Comparison of ENCODE assay signal across 17 cellular contexts in genomic region chr4:177251237-177251636, GRCh38. TPM values are rescaled to one million over a fixed set of nuclear protein-coding genes. Genes with fewer than 3 reads are reported as not detected.
DNase-seq lines count a peak whose midpoint lies in the region; ATAC-seq and TF ChIP-seq lines count a peak whose summit lies in the region.
"Had no signal": no experiment of that assay in that cellular context is flagged by ENCODE, and none has a peak within 500 bp of the region (broad histone marks: within the 10 kb centered on the region; RNA-seq: fewer than 3 reads in every experiment).

No MANE protein-coding gene starts in this region.

- H3K4me1 Mint-ChIP-seq in activated T-helper 17 cell treated with anti-CD3 and anti-CD28 coated beads, Interleukin-2, amount 50 U/mL, for 72 hours = peaks cover 11% of the 10 kb centered on the region
- H3K4me1 Mint-ChIP-seq: nephron had no signal

- CTCF ChIA-PET in A673 (lab: Charles Lee) = no interaction called here

- peaks cover 9% of the 10 kb centered on the region for H3K27me3 Mint-ChIP-seq in activated T-helper 17 cell treated with anti-CD3 and anti-CD28 coated beads, Interleukin-2, amount 50 U/mL, for 72 hours

- H3K4me1 ChIP-seq in upper lobe of right lung = no peaks in the 10 kb centered on the region
- H3K4me1 ChIP-seq in A673 (ENCODE audit: insufficient read depth, low read length, poor library complexity, severe bottlenecking) = no peaks in the 10 kb centered on the region
- H3K4me1 ChIP-seq: Caco-2, thyroid gland had no signal

- H3K9me3 ChIP-seq in upper lobe of right lung (no peaks in the 10 kb centered on the region), A673 (ENCODE audit: low read depth, low read length, poor library complexity, severe bottlenecking) (no peaks in the 10 kb centered on the region)
- H3K9me3 ChIP-seq: Caco-2, thyroid gland had no signal

- peak; percentile 13 for DNase-seq in stimulated activated CD4-positive, alpha-beta T cell treated with anti-CD3 and anti-CD28 coated beads, Interleukin-15, amount 100 ng/mL, for 24 hours
- no peak for DNase-seq in stimulated activated CD4-positive, alpha-beta T cell treated with anti-CD3 and anti-CD28 coated beads, Interleukin-4, amount 100 ng/mL, for 4 hours
- DNase-seq in NOMO-1 treated with dmso at 0.1 percent for 144 hours (lab: John Stamatoyannopoulos, UW; ENCODE audit: unreplicated experiment) = peak; percentile 86
- no peak for DNase-seq in upper lobe of right lung
- DNase-seq in NCI-H128 (lab: John Stamatoyannopoulos, UW; ENCODE audit: unreplicated experiment) = no peak
- DNase-seq in A673 (ENCODE audit: low spot score) = no peak
- DNase-seq: endodermal cell, islet precursor cell, mammary epithelial cell, NCI-H2081, NCI-H774, thyroid gland had no signal

- POLR2A ChIA-PET in A673 (lab: Charles Lee; ENCODE audit: low non-redundant PET) = no interaction called here

- TF ChIP-seq CTCF in upper lobe of right lung (IDR thresholded peaks at IDR 0.05) (no peak), A673 (conservative IDR thresholded peaks at IDR 0.05; ENCODE audit: low read depth, low read length) (no peak)

- H3K4me3 ChIP-seq in upper lobe of right lung = no peak overlapping the region
- no peak overlapping the region for H3K4me3 ChIP-seq in A673 (ENCODE audit: low read depth, low read length, poor library complexity, severe bottlenecking)
- H3K4me3 ChIP-seq: thyroid gland had no signal

- H3K9me3 Mint-ChIP-seq in activated T-helper 17 cell treated with anti-CD3 and anti-CD28 coated beads, Interleukin-2, amount 50 U/mL, for 72 hours = no peaks in the 10 kb centered on the region
- H3K9me3 Mint-ChIP-seq: endodermal cell, nephron, WTC11 had no signal

- H3K36me3 Mint-ChIP-seq in activated T-helper 17 cell treated with anti-CD3 and anti-CD28 coated beads, Interleukin-2, amount 50 U/mL, for 72 hours (ENCODE audit: low read depth) = no peaks in the 10 kb centered on the region
- H3K36me3 Mint-ChIP-seq: WTC11 had no signal

- ATAC-seq in activated T-helper 17 cell treated with anti-CD3 and anti-CD28 coated beads, Interleukin-2, amount 50 U/mL, for 72 hours (replicated peaks) = peak; percentile 53
- ATAC-seq in upper lobe of right lung (peak; percentile 34), GM18867 (IDR thresholded peaks at IDR 0.05; ENCODE audit: unreplicated experiment) (no peak)
- ATAC-seq: WTC11 had no signal

- no TSS peak for BruUV-seq in A673 (replicated peaks; lab: Mats Ljungman, UMichigan)

- no peak overlapping the region for H3K27ac ChIP-seq in upper lobe of right lung
- no peak overlapping the region for H3K27ac ChIP-seq in A673 (ENCODE audit: low read depth, low read length, poor library complexity, severe bottlenecking)
- H3K27ac ChIP-seq: thyroid gland had no signal

- no peaks in the 10 kb centered on the region for H3K36me3 ChIP-seq in upper lobe of right lung
- no peaks in the 10 kb centered on the region for H3K36me3 ChIP-seq in A673 (ENCODE audit: insufficient read depth, low read length, poor library complexity, severe bottlenecking)
- H3K36me3 ChIP-seq: thyroid gland had no signal

- no peak overlapping the region for H3K27ac Mint-ChIP-seq in activated T-helper 17 cell treated with anti-CD3 and anti-CD28 coated beads, Interleukin-2, amount 50 U/mL, for 72 hours
- H3K27ac Mint-ChIP-seq: endodermal cell, nephron, WTC11 had no signal

- no peak overlapping the region for H3K4me3 Mint-ChIP-seq in activated T-helper 17 cell treated with anti-CD3 and anti-CD28 coated beads, Interleukin-2, amount 50 U/mL, for 72 hours
- H3K4me3 Mint-ChIP-seq: endodermal cell, nephron, WTC11 had no signal

- no peaks in the 10 kb centered on the region for H3K27me3 ChIP-seq in upper lobe of right lung
- peaks cover 16% of the 10 kb centered on the region for H3K27me3 ChIP-seq in A673 (replicated peaks; ENCODE audit: insufficient read depth, low read depth, low read length, poor library complexity)
- H3K27me3 ChIP-seq: thyroid gland had no signal

- intact Hi-C loops in upper lobe of right lung (cut with DNase I) = no loop called here
- intact Hi-C loops in A673 (cut with micrococcal nuclease; ENCODE audit: unreplicated experiment) = loop anchor here (2.0 kb wide), 1 partner anchor 90 kb away; no protein-coding TSS in a partner anchor

RNA-seq across cellular contexts. Expression of gene NEIL3, which starts 58.4 kb away (rescaled TPM):
- 10 to 100 TPM; 23.1 to 25.7 TPM for total RNA-seq in activated T-helper 17 cell treated with anti-CD3 and anti-CD28 coated beads, Interleukin-2, amount 50 U/mL, for 72 hours
- total RNA-seq in upper lobe of right lung = 0.52 TPM
- total RNA-seq in A673 (2021) = 21.9 and 24.0 TPM in 2 replicates

Comparison
In these comparisons a context has a peak if more than half of its experiments do, and no peak if none do; other contexts are left out.
1. DNase-seq: peak in stimulated activated CD4-positive, alpha-beta T cell treated with anti-CD3 and anti-CD28 coated beads, Interleukin-15, amount 100 ng/mL, for 24 hours (single experiment) and NOMO-1 treated with dmso at 0.1 percent for 144 hours (single experiment); none in stimulated activated CD4-positive, alpha-beta T cell treated with anti-CD3 and anti-CD28 coated beads, Interleukin-4, amount 100 ng/mL, for 4 hours (0 of 2), upper lobe of right lung (single experiment), NCI-H128 (single experiment) and A673 (single experiment).
2. RNA of gene NEIL3, which starts 58.4 kb away (total RNA-seq): 23.1 to 25.7 TPM in activated T-helper 17 cell treated with anti-CD3 and anti-CD28 coated beads, Interleukin-2, amount 50 U/mL, for 72 hours and 21.9 to 24.0 TPM in A673; 0.52 TPM in upper lobe of right lung (single experiment); every median in the first group is over 10 times any median in the second.